21 cellular contexts compared by ENCODE assay signal in the genomic region with DNA sequence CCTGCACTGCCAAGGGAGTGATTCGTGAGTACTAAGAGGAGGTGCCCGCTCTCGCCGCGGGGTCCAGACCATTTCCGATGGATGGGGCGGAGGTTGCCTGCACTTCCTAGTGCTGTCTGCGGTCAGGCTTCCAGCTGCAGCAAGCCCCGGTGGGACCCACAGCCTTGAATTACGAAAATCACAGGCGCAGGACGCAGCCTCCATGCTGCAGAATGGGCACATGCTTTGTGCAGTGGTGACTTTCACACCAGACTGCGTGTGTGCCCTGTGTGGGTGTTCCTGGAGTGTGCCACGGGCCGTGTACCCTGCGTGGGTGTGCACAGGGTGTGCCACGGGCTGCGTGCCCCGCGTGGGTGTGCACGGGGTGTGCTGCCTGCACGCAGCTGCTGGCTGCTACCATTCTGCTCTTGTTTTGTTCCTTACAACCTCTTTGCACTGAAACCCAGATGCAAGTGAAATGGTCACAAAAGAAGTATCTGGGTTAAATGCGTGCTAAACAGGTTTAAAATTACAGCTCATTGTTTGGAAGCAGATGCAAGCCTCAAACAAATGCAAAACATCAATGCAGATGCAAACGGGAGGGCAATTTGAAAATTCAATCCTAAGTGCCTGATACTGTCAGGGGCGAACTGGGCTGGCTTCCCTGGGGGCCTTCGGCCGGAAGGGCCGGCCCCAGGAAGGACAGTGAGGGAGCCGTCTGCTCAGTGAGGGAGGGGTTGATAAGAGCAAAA.
A peak's percentile ranks its signal among the peaks of the same experiment; 100 is the strongest.
DNase-seq lines count a peak whose midpoint lies in the region; ATAC-seq and TF ChIP-seq lines count a peak whose summit lies in the region.
"Had no signal": no experiment of that assay in that cellular context is flagged by ENCODE, and none has a peak within 500 bp of the region (broad histone marks: within the 10 kb centered on the region; RNA-seq: fewer than 3 reads in every experiment).

No MANE protein-coding gene starts in this region.

- H3K36me3 ChIP-seq in BLaER1 (no peaks in the 10 kb centered on the region), iPS-15b (ENCODE audit: control insufficient read depth, insufficient read depth, low read length) (no peaks in the 10 kb centered on the region)
- H3K36me3 ChIP-seq: stomach, uterus had no signal

- H3K27me3 ChIP-seq in BLaER1 (no peaks in the 10 kb centered on the region), H9 (ENCODE audit: insufficient read depth, low read length) (no peaks in the 10 kb centered on the region), iPS-15b (ENCODE audit: control insufficient read depth, insufficient read depth, low read length) (no peaks in the 10 kb centered on the region)
- H3K27me3 ChIP-seq: foreskin keratinocyte, uterus had no signal

- peaks cover 36 to 39% of the 10 kb centered on the region in 2 experiments for H3K4me1 Mint-ChIP-seq in H9
- H3K4me1 Mint-ChIP-seq: activated naive CD8-positive, alpha-beta T cell treated with anti-CD3 and anti-CD28 coated beads for 36 hours; immature natural killer cell had no signal

- no peak overlapping the region for H3K56ac ChIP-seq in H9 (ENCODE audit: insufficient read length, low read depth, low read length)

- no peak overlapping the region for H4K8ac ChIP-seq in H9 (replicated peaks; ENCODE audit: insufficient read length, low read depth, low read length)

- peak; percentile 82 for DNase-seq in H9
- peak; percentile 76 for DNase-seq in NCI-H748 treated with DMSO at 0.1 percent for 48 hours (lab: John Stamatoyannopoulos, UW)
- no peak for DNase-seq in NK-92 (lab: John Stamatoyannopoulos, UW; ENCODE audit: unreplicated experiment)
- no peak for DNase-seq in SKM-1 (lab: John Stamatoyannopoulos, UW; ENCODE audit: unreplicated experiment)
- no peak for DNase-seq in hepatic stellate cell (ENCODE audit: low spot score)
- DNase-seq: activated CD4-positive, CD25-positive, alpha-beta regulatory T cell; activated naive CD8-positive, alpha-beta T cell treated with anti-CD3 and anti-CD28 coated beads for 36 hours; activated T-cell treated with anti-CD3 and anti-CD28 coated beads, Interleukin-2, amount 50 U/mL, for 48 hours; foreskin keratinocyte; immature natural killer cell; NCI-H1048; PC-9; stimulated activated CD4-positive, alpha-beta T cell treated with anti-CD3 and anti-CD28 coated beads, Interleukin-2, amount 100 ng/mL, for 24 hours; stomach; uterus had no signal

- H2BK15ac ChIP-seq in H9 (ENCODE audit: low read depth, low read length) = no peak overlapping the region

- H4K20me1 ChIP-seq in BLaER1 = no peaks in the 10 kb centered on the region
- H4K20me1 ChIP-seq in H9 (ENCODE audit: control insufficient read depth, insufficient read depth, insufficient read length) = no peaks in the 10 kb centered on the region

- H3K79me1 ChIP-seq in H9 (ENCODE audit: insufficient read depth, low read depth, low read length, poor library complexity, severe bottlenecking) = no peaks in the 10 kb centered on the region

- H3K9me3 ChIP-seq in BLaER1 = peaks cover 17% of the 10 kb centered on the region
- no peaks in the 10 kb centered on the region for H3K9me3 ChIP-seq in H9 (ENCODE audit: control insufficient read depth, low read depth, low read length)
- H3K9me3 ChIP-seq in iPS-15b (ENCODE audit: control insufficient read depth, insufficient read depth, low read length) = no peaks in the 10 kb centered on the region
- H3K9me3 ChIP-seq: stomach, uterus had no signal

- H2BK5ac ChIP-seq in H9 (ENCODE audit: insufficient read length, low read length) = peak overlapping the region; percentile 51

- peaks cover 16 to 19% of the 10 kb centered on the region in 2 experiments for H3K9me3 Mint-ChIP-seq in H9
- H3K9me3 Mint-ChIP-seq: immature natural killer cell had no signal

- H3K4me1 ChIP-seq in BLaER1 (peaks cover 33% of the 10 kb centered on the region), H9 (ENCODE audit: insufficient read depth, low read length) (peaks cover 11% of the 10 kb centered on the region; the same call in 1 of the 2 replicates), iPS-15b (ENCODE audit: control insufficient read depth, insufficient read depth, low read length) (peaks cover 17% of the 10 kb centered on the region)
- H3K4me1 ChIP-seq: foreskin keratinocyte, stomach, uterus had no signal

- H3K4me3 Mint-ChIP-seq in H9 = peak overlapping the region; percentile 27 to 54
- H3K4me3 Mint-ChIP-seq: activated naive CD8-positive, alpha-beta T cell treated with anti-CD3 and anti-CD28 coated beads for 36 hours; immature natural killer cell had no signal

- H2BK120ac ChIP-seq in H9 (ENCODE audit: low read depth, low read length, poor library complexity, severe bottlenecking) = no peak overlapping the region

- WGBS in H9 (ENCODE audit: extremely low coverage, insufficient read length, low lambda C conversion rate) = no CpG with 5 or more reads among the region's 29 CpGs

- no peak overlapping the region for H2AK5ac ChIP-seq in H9 (ENCODE audit: insufficient read length, low read length)

- peak overlapping the region; percentile 54; the same call in 1 of the 2 replicates for H3K14ac ChIP-seq in H9 (ENCODE audit: insufficient read depth, low read length)

- H3K4me3 ChIP-seq in BLaER1 = no peak overlapping the region
- peak overlapping the region; percentile 40 for H3K4me3 ChIP-seq in iPS-15b (ENCODE audit: low read depth, low read length)
- H3K4me3 ChIP-seq: coronary artery, lung, PC-9, stomach, uterus had no signal

- H4K91ac ChIP-seq in H9 (ENCODE audit: insufficient read length, low read depth, low read length) = no peak overlapping the region

- peaks cover 0 to 14% (median 5%) of the 10 kb centered on the region in 3 experiments; a peak in 4 of 7 replicates for H3K36me3 Mint-ChIP-seq in H9 (ENCODE audit: insufficient read depth in 1 of 3, low read depth in 3 of 3)
- H3K36me3 Mint-ChIP-seq: activated naive CD8-positive, alpha-beta T cell treated with anti-CD3 and anti-CD28 coated beads for 36 hours; immature natural killer cell had no signal

- peak overlapping the region; percentile 81 for H3K4me2 ChIP-seq in BLaER1
- H3K4me2 ChIP-seq in H9 (ENCODE audit: insufficient read depth, insufficient read length, low read length) = peak overlapping the region; percentile 35
- H3K4me2 ChIP-seq: KMS-11, PC-9 had no signal

- no peak for ATAC-seq in HG03378 (IDR thresholded peaks at IDR 0.05; ENCODE audit: unreplicated experiment)
- ATAC-seq: foreskin keratinocyte had no signal

- no peak overlapping the region for H3K23ac ChIP-seq in H9 (ENCODE audit: insufficient read length, low read depth, low read length)

- no peak overlapping the region for H3K4ac ChIP-seq in H9 (ENCODE audit: low read depth, low read length)

- H3K18ac ChIP-seq in H9 (ENCODE audit: insufficient read length, low read depth, low read length) = peak overlapping the region; percentile 52

- TF ChIP-seq CTCF in H9 (conservative IDR thresholded peaks at IDR 0.05) = no peak

- H3K27me3 Mint-ChIP-seq in H9 (ENCODE audit: low read depth) = no peaks in the 10 kb centered on the region

- H3T11ph ChIP-seq in H9 (ENCODE audit: low read length) = no peak overlapping the region

- no peak overlapping the region for H2AFZ ChIP-seq in H9 (ENCODE audit: low read length)
- H2AFZ ChIP-seq: PC-9 had no signal

- peak overlapping the region; percentile 89 to 97 (median 91) for H3K27ac Mint-ChIP-seq in H9
- H3K27ac Mint-ChIP-seq: activated naive CD8-positive, alpha-beta T cell treated with anti-CD3 and anti-CD28 coated beads for 36 hours; immature natural killer cell had no signal

- H2BK20ac ChIP-seq in H9 (ENCODE audit: low read depth, low read length, poor library complexity, severe bottlenecking) = no peak overlapping the region

- H3K27ac ChIP-seq in BLaER1 (no peak overlapping the region), H9 (ENCODE audit: insufficient read length, low read depth, low read length) (peak overlapping the region; percentile 92)
- H3K27ac ChIP-seq: coronary artery, foreskin keratinocyte, KMS-11, PC-9, stomach, uterus had no signal

- peaks cover 4% of the 10 kb centered on the region for H3K23me2 ChIP-seq in H9 (ENCODE audit: insufficient read length, low read depth, low read length, poor library complexity, severe bottlenecking)

- no peaks in the 10 kb centered on the region for H3K79me2 ChIP-seq in H9 (ENCODE audit: insufficient read depth, low read length)

- H4K5ac ChIP-seq in H9 (ENCODE audit: insufficient read length, low read depth, low read length) = peak overlapping the region; percentile 85

- no peak overlapping the region for H2BK12ac ChIP-seq in H9 (ENCODE audit: insufficient read length, low read depth, low read length)

- H3K9ac ChIP-seq in BLaER1 = no peak overlapping the region
- no peak overlapping the region for H3K9ac ChIP-seq in H9 (ENCODE audit: extremely low read depth, insufficient read length, low read length)
- H3K9ac ChIP-seq in iPS-15b (ENCODE audit: low read depth, low read length) = no peak overlapping the region
- H3K9ac ChIP-seq: KMS-11 had no signal

Comparison
In these comparisons a context has a peak if more than half of its experiments do, and no peak if none do; other contexts are left out.
1. DNase-seq: peak in H9 (single experiment) and NCI-H748 treated with DMSO at 0.1 percent for 48 hours (single experiment); none in NK-92 (single experiment), SKM-1 (single experiment) and hepatic stellate cell (single experiment).